Comparison of ENCODE assay signal across 1 cellular context in the genomic region with DNA sequence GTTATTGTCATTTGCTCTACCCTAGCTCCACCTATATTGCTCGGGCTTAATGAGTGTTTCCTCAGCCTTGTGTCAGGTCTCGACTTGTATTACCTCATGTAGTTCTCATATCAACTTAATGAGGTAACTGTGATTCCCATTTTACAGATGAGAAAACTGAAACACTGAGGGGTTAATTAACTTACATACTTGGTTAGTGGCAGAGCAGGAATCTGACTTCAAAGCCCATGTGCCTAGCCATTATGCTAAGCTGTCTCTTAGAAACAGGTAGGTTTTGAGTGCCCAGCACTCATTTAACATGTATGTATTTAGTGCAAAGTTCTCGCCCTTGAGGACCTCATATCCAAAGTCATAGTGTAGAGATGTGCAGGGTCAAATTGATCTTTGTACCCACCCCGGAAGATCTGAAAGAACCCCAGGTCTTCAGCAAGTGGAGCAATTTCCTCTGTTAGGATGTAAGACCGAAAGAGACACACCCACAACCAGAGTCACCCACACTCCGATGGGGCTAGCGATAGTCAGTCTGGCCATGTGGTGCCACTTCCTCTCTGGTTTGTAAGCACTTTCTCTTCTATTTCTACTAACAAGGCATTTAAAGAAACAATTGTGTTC.
TF ChIP-seq lines count a peak whose summit lies in the region.

No MANE protein-coding gene starts in this region.

TF ChIP-seq in GM12878, 131 proteins besides CTCF, POLR2A, EP300 and RAD21 (continued from another document and continues in another):
- TF ChIP-seq, protein P1, sequence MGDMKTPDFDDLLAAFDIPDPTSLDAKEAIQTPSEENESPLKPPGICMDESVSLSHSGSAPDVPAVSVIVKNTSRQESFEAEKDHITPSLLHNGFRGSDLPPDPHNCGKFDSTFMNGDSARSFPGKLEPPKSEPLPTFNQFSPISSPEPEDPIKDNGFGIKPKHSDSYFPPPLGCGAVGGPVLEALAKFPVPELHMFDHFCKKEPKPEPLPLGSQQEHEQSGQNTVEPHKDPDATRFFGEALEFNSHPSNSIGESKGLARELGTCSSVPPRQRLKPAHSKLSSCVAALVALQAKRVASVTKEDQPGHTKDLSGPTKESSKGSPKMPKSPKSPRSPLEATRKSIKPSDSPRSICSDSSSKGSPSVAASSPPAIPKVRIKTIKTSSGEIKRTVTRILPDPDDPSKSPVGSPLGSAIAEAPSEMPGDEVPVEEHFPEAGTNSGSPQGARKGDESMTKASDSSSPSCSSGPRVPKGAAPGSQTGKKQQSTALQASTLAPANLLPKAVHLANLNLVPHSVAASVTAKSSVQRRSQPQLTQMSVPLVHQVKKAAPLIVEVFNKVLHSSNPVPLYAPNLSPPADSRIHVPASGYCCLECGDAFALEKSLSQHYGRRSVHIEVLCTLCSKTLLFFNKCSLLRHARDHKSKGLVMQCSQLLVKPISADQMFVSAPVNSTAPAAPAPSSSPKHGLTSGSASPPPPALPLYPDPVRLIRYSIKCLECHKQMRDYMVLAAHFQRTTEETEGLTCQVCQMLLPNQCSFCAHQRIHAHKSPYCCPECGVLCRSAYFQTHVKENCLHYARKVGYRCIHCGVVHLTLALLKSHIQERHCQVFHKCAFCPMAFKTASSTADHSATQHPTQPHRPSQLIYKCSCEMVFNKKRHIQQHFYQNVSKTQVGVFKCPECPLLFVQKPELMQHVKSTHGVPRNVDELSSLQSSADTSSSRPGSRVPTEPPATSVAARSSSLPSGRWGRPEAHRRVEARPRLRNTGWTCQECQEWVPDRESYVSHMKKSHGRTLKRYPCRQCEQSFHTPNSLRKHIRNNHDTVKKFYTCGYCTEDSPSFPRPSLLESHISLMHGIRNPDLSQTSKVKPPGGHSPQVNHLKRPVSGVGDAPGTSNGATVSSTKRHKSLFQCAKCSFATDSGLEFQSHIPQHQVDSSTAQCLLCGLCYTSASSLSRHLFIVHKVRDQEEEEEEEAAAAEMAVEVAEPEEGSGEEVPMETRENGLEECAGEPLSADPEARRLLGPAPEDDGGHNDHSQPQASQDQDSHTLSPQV (IDR thresholded peaks at IDR 0.05), result no peak
- TF ChIP-seq ETV6 (conservative IDR thresholded peaks at IDR 0.05 in 1 of 2, IDR thresholded peaks at IDR 0.05 in 1 of 2; ENCODE audit: borderline replicate concordance in 1 of 2, low read depth in 1 of 2) (peak in 1 of 2 experiments; percentile 33; a peak in 1 of 4 replicates), HCFC1 (IDR thresholded peaks at IDR 0.05; ENCODE audit: low read length) (no peak), SIX5 (IDR thresholded peaks at IDR 0.05; ENCODE audit: low read depth, low read length, severe bottlenecking) (no peak), NRF1 (conservative IDR thresholded peaks at IDR 0.05; ENCODE audit: low read depth, low read length) (no peak), NFXL1 (IDR thresholded peaks at IDR 0.05; ENCODE audit: borderline replicate concordance) (no peak), IKZF1 (conservative IDR thresholded peaks at IDR 0.05) (peak; percentile 68), IRF5 (IDR thresholded peaks at IDR 0.05; ENCODE audit: borderline replicate concordance) (no peak), NFYA (IDR thresholded peaks at IDR 0.05; ENCODE audit: borderline replicate concordance, low read depth, low read length) (no peak), ZBTB33 (IDR thresholded peaks at IDR 0.05) (peak; percentile 29; the same call in 1 of the 2 replicates), EED (IDR thresholded peaks at IDR 0.05; ENCODE audit: low read depth) (0 out of 2 replicates have a peak, but pooled peaks have one; percentile 39), HDGF (IDR thresholded peaks at IDR 0.05) (no peak), REST (IDR thresholded peaks at IDR 0.05; ENCODE audit: low read depth, low read length) (no peak), CBFB (IDR thresholded peaks at IDR 0.05; ENCODE audit: low read depth) (no peak), MEF2B (IDR thresholded peaks at IDR 0.05; ENCODE audit: partially characterized antibody, poor library complexity, severe bottlenecking) (no peak), CREM (IDR thresholded peaks at IDR 0.05; ENCODE audit: low read depth) (no peak), RUNX3 (IDR thresholded peaks at IDR 0.05; ENCODE audit: low read length) (peak; percentile 71), MTA3 (IDR thresholded peaks at IDR 0.05; ENCODE audit: borderline replicate concordance, low read length) (no peak), USF1 (IDR thresholded peaks at IDR 0.05; ENCODE audit: borderline replicate concordance, extremely low read length, insufficient read depth, low read depth, low read length) (peak; percentile 39), IRF3 (IDR thresholded peaks at IDR 0.05) (no peak), ATF7 (IDR thresholded peaks at IDR 0.05; ENCODE audit: low read depth) (peak; percentile 84), TCF12 (IDR thresholded peaks at IDR 0.05; ENCODE audit: low read depth, low read length) (no peak), SUZ12 (IDR thresholded peaks at IDR 0.05; ENCODE audit: unreplicated experiment) (no peak), STAT1 (conservative IDR thresholded peaks at IDR 0.05) (no peak), CBX5 (IDR thresholded peaks at IDR 0.05; ENCODE audit: low read depth) (no peak), ELK1 (IDR thresholded peaks at IDR 0.05; ENCODE audit: low read depth, low read length) (no peak), ZNF384 (IDR thresholded peaks at IDR 0.05; ENCODE audit: borderline replicate concordance, low read depth, low read length) (no peak), IRF4 (IDR thresholded peaks at IDR 0.05; ENCODE audit: low read depth, low read length) (no peak), ZNF687 (IDR thresholded peaks at IDR 0.05) (peak; percentile 88), RAD51 (IDR thresholded peaks at IDR 0.05) (peak; percentile 75), MXI1 (IDR thresholded peaks at IDR 0.05; ENCODE audit: low read depth, low read length) (peak; percentile 83)
- TF ChIP-seq, protein P2, sequence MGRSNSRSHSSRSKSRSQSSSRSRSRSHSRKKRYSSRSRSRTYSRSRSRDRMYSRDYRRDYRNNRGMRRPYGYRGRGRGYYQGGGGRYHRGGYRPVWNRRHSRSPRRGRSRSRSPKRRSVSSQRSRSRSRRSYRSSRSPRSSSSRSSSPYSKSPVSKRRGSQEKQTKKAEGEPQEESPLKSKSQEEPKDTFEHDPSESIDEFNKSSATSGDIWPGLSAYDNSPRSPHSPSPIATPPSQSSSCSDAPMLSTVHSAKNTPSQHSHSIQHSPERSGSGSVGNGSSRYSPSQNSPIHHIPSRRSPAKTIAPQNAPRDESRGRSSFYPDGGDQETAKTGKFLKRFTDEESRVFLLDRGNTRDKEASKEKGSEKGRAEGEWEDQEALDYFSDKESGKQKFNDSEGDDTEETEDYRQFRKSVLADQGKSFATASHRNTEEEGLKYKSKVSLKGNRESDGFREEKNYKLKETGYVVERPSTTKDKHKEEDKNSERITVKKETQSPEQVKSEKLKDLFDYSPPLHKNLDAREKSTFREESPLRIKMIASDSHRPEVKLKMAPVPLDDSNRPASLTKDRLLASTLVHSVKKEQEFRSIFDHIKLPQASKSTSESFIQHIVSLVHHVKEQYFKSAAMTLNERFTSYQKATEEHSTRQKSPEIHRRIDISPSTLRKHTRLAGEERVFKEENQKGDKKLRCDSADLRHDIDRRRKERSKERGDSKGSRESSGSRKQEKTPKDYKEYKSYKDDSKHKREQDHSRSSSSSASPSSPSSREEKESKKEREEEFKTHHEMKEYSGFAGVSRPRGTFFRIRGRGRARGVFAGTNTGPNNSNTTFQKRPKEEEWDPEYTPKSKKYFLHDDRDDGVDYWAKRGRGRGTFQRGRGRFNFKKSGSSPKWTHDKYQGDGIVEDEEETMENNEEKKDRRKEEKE (IDR thresholded peaks at IDR 0.05), result no peak
